Comparison of ENCODE assay signal across 1 cellular context in the genomic region with DNA sequence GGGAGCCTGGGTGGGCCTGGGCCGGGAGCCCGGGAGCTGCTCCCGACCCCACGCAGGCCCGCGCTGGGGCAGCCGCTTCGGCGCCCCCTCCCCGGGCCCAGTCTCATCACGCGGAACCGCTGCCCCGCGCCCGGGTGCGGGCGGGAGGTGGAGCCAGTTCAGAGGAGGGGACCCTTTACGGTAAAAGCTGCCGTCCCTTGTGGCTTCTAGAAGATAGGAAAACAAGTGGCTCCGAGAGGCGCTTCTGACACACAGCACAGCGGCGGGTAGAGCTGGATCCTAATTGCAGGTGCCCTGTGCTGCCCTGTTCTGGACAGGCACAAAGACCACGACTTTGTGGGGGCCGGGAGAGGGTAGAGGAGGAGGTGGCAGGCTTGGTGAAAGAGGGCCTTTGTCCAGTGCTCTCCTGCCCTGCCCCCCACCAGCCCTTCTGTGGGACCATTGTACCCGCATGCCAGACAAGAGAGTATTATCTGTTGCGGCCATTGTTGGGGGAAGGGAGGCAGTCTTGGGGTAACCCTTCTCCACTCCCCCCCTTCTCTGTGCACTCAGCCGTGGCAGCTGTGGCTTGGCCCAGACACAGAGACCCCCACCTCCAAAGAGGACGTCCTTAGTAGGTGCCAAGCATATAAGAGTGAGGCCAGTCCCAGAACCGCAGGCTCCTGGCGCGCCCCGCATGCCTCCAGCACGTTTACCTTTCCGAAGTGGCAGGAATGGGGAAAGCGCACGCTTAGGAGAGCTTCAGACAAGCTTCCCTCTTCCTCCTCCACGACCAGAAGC.
TF ChIP-seq lines count a peak whose summit lies in the region.

No MANE protein-coding gene starts in this region.

TF ChIP-seq in HepG2, 621 proteins besides CTCF, POLR2A, EP300 and RAD21 (continued from another document and continues in another):
- TF ChIP-seq, protein P1, sequence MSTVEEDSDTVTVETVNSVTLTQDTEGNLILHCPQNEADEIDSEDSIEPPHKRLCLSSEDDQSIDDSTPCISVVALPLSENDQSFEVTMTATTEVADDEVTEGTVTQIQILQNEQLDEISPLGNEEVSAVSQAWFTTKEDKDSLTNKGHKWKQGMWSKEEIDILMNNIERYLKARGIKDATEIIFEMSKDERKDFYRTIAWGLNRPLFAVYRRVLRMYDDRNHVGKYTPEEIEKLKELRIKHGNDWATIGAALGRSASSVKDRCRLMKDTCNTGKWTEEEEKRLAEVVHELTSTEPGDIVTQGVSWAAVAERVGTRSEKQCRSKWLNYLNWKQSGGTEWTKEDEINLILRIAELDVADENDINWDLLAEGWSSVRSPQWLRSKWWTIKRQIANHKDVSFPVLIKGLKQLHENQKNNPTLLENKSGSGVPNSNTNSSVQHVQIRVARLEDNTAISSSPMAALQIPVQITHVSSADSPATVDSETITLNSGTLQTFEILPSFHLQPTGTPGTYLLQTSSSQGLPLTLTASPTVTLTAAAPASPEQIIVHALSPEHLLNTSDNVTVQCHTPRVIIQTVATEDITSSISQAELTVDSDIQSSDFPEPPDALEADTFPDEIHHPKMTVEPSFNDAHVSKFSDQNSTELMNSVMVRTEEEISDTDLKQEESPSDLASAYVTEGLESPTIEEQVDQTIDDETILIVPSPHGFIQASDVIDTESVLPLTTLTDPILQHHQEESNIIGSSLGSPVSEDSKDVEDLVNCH (CRISPR knock-in tag; IDR thresholded peaks at IDR 0.05) = no peak
- TF ChIP-seq, protein P2, sequence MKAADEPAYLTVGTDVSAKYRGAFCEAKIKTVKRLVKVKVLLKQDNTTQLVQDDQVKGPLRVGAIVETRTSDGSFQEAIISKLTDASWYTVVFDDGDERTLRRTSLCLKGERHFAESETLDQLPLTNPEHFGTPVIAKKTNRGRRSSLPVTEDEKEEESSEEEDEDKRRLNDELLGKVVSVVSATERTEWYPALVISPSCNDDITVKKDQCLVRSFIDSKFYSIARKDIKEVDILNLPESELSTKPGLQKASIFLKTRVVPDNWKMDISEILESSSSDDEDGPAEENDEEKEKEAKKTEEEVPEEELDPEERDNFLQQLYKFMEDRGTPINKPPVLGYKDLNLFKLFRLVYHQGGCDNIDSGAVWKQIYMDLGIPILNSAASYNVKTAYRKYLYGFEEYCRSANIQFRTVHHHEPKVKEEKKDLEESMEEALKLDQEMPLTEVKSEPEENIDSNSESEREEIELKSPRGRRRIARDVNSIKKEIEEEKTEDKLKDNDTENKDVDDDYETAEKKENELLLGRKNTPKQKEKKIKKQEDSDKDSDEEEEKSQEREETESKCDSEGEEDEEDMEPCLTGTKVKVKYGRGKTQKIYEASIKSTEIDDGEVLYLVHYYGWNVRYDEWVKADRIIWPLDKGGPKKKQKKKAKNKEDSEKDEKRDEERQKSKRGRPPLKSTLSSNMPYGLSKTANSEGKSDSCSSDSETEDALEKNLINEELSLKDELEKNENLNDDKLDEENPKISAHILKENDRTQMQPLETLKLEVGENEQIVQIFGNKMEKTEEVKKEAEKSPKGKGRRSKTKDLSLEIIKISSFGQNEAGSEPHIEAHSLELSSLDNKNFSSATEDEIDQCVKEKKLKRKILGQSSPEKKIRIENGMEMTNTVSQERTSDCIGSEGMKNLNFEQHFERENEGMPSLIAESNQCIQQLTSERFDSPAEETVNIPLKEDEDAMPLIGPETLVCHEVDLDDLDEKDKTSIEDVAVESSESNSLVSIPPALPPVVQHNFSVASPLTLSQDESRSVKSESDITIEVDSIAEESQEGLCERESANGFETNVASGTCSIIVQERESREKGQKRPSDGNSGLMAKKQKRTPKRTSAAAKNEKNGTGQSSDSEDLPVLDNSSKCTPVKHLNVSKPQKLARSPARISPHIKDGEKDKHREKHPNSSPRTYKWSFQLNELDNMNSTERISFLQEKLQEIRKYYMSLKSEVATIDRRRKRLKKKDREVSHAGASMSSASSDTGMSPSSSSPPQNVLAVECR (CRISPR knock-in tag; IDR thresholded peaks at IDR 0.05; ENCODE audit: borderline replicate concordance) = no peak
- TF ChIP-seq, protein P3, sequence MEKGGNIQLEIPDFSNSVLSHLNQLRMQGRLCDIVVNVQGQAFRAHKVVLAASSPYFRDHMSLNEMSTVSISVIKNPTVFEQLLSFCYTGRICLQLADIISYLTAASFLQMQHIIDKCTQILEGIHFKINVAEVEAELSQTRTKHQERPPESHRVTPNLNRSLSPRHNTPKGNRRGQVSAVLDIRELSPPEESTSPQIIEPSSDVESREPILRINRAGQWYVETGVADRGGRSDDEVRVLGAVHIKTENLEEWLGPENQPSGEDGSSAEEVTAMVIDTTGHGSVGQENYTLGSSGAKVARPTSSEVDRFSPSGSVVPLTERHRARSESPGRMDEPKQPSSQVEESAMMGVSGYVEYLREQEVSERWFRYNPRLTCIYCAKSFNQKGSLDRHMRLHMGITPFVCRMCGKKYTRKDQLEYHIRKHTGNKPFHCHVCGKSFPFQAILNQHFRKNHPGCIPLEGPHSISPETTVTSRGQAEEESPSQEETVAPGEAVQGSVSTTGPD (CRISPR knock-in tag; IDR thresholded peaks at IDR 0.05) = peak; percentile 49; the same call in 1 of the 2 replicates
- TF ChIP-seq FOSL1 (CRISPR knock-in tag; IDR thresholded peaks at IDR 0.05; ENCODE audit: borderline replicate concordance) = no peak
- TF ChIP-seq ZNF562 (CRISPR knock-in tag; IDR thresholded peaks at IDR 0.05; ENCODE audit: borderline replicate concordance) = no peak
- TF ChIP-seq HCFC1 (IDR thresholded peaks at IDR 0.05; ENCODE audit: low read depth, low read length) = no peak
- no peak for TF ChIP-seq ZNF75D (CRISPR knock-in tag; IDR thresholded peaks at IDR 0.05; ENCODE audit: borderline replicate concordance)
- TF ChIP-seq, protein P4, sequence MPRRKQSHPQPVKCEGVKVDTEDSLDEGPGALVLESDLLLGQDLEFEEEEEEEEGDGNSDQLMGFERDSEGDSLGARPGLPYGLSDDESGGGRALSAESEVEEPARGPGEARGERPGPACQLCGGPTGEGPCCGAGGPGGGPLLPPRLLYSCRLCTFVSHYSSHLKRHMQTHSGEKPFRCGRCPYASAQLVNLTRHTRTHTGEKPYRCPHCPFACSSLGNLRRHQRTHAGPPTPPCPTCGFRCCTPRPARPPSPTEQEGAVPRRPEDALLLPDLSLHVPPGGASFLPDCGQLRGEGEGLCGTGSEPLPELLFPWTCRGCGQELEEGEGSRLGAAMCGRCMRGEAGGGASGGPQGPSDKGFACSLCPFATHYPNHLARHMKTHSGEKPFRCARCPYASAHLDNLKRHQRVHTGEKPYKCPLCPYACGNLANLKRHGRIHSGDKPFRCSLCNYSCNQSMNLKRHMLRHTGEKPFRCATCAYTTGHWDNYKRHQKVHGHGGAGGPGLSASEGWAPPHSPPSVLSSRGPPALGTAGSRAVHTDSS (CRISPR knock-in tag; conservative IDR thresholded peaks at IDR 0.05) = no peak
- peak; percentile 78 for TF ChIP-seq POLR2G (IDR thresholded peaks at IDR 0.05; ENCODE audit: low read depth, low read length)
- TF ChIP-seq ZNF674 (CRISPR knock-in tag; IDR thresholded peaks at IDR 0.05; ENCODE audit: low read depth) = no peak
- 0 out of 2 replicates have a peak, but pooled peaks have one; percentile 12 for TF ChIP-seq ZNF746 (CRISPR knock-in tag; IDR thresholded peaks at IDR 0.05)
- no peak for TF ChIP-seq ZNF225 (CRISPR knock-in tag; IDR thresholded peaks at IDR 0.05)
- TF ChIP-seq ZNF773 (CRISPR knock-in tag; IDR thresholded peaks at IDR 0.05; ENCODE audit: borderline replicate concordance) = no peak
- TF ChIP-seq ASH2L (IDR thresholded peaks at IDR 0.05; ENCODE audit: insufficient read length, low read depth, low read length) = no peak
- TF ChIP-seq ZMYM3 (CRISPR knock-in tag; IDR thresholded peaks at IDR 0.05) = peak; percentile 93
- no peak for TF ChIP-seq SPEN (CRISPR knock-in tag; IDR thresholded peaks at IDR 0.05; ENCODE audit: low read depth)
- peak; percentile 69; the same call in 1 of the 2 replicates for TF ChIP-seq KDM1A (CRISPR knock-in tag; IDR thresholded peaks at IDR 0.05)
- TF ChIP-seq, protein P5, sequence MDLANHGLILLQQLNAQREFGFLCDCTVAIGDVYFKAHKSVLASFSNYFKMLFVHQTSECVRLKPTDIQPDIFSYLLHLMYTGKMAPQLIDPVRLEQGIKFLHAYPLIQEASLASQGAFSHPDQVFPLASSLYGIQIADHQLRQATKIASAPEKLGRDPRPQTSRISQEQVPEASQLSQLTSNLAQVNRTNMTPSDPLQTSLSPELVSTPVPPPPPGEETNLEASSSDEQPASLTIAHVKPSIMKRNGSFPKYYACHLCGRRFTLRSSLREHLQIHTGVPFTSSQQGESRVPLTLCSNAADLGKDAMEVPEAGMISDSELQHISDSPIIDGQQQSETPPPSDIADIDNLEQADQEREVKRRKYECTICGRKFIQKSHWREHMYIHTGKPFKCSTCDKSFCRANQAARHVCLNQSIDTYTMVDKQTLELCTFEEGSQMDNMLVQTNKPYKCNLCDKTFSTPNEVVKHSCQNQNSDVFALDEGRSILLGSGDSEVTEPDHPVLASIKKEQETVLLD (CRISPR knock-in tag; IDR thresholded peaks at IDR 0.05; ENCODE audit: low read depth) = no peak
- TF ChIP-seq, protein P6, sequence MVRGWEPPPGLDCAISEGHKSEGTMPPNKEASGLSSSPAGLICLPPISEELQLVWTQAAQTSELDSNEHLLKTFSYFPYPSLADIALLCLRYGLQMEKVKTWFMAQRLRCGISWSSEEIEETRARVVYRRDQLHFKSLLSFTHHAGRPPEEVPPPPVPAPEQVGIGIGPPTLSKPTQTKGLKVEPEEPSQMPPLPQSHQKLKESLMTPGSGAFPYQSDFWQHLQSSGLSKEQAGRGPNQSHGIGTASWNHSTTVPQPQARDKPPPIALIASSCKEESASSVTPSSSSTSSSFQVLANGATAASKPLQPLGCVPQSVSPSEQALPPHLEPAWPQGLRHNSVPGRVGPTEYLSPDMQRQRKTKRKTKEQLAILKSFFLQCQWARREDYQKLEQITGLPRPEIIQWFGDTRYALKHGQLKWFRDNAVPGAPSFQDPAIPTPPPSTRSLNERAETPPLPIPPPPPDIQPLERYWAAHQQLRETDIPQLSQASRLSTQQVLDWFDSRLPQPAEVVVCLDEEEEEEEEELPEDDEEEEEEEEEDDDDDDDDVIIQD (CRISPR knock-in tag; IDR thresholded peaks at IDR 0.05; ENCODE audit: low read depth) = no peak
- TF ChIP-seq NR1H2 (CRISPR knock-in tag; IDR thresholded peaks at IDR 0.05; ENCODE audit: borderline replicate concordance, low read depth) = 0 out of 2 replicates have a peak, but pooled peaks have one; percentile 32
- TF ChIP-seq MBNL3 (CRISPR knock-in tag; conservative IDR thresholded peaks at IDR 0.05) = no peak
- TF ChIP-seq ZNF761 (CRISPR knock-in tag; conservative IDR thresholded peaks at IDR 0.05) = no peak
- TF ChIP-seq MTA1 (CRISPR knock-in tag; IDR thresholded peaks at IDR 0.05; ENCODE audit: borderline replicate concordance) = no peak; the same call in 1 of the 2 replicates
- no peak for TF ChIP-seq TAF15 (IDR thresholded peaks at IDR 0.05; ENCODE audit: low read depth, low read length, poor library complexity, severe bottlenecking)
- no peak for TF ChIP-seq ZNF550 (CRISPR knock-in tag; IDR thresholded peaks at IDR 0.05; ENCODE audit: borderline replicate concordance)
- TF ChIP-seq, protein P7, sequence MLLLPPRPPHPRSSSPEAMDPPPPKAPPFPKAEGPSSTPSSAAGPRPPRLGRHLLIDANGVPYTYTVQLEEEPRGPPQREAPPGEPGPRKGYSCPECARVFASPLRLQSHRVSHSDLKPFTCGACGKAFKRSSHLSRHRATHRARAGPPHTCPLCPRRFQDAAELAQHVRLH (CRISPR knock-in tag; IDR thresholded peaks at IDR 0.05; ENCODE audit: borderline replicate concordance, low read depth) = peak; percentile 87
- TF ChIP-seq ZNF780A (CRISPR knock-in tag; IDR thresholded peaks at IDR 0.05) = no peak
- TF ChIP-seq MED8 (CRISPR knock-in tag; IDR thresholded peaks at IDR 0.05; ENCODE audit: insufficient replicate concordance) = peak; percentile 36
- peak; percentile 28 for TF ChIP-seq FOSL2 (CRISPR knock-in tag; IDR thresholded peaks at IDR 0.05)
- peak; percentile 50; the same call in 1 of the 2 replicates for TF ChIP-seq GATA4 (IDR thresholded peaks at IDR 0.05; ENCODE audit: borderline replicate concordance, low read depth)
- TF ChIP-seq, protein P8, sequence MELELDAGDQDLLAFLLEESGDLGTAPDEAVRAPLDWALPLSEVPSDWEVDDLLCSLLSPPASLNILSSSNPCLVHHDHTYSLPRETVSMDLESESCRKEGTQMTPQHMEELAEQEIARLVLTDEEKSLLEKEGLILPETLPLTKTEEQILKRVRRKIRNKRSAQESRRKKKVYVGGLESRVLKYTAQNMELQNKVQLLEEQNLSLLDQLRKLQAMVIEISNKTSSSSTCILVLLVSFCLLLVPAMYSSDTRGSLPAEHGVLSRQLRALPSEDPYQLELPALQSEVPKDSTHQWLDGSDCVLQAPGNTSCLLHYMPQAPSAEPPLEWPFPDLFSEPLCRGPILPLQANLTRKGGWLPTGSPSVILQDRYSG (CRISPR knock-in tag; IDR thresholded peaks at IDR 0.05) = no peak
- TF ChIP-seq ZNF501 (CRISPR knock-in tag; IDR thresholded peaks at IDR 0.05) = no peak
- TF ChIP-seq ZSCAN21 (CRISPR knock-in tag; IDR thresholded peaks at IDR 0.05; ENCODE audit: borderline replicate concordance) = no peak
- TF ChIP-seq MBD4 (IDR thresholded peaks at IDR 0.05; ENCODE audit: borderline replicate concordance, low read length) = no peak
- TF ChIP-seq, protein P9, sequence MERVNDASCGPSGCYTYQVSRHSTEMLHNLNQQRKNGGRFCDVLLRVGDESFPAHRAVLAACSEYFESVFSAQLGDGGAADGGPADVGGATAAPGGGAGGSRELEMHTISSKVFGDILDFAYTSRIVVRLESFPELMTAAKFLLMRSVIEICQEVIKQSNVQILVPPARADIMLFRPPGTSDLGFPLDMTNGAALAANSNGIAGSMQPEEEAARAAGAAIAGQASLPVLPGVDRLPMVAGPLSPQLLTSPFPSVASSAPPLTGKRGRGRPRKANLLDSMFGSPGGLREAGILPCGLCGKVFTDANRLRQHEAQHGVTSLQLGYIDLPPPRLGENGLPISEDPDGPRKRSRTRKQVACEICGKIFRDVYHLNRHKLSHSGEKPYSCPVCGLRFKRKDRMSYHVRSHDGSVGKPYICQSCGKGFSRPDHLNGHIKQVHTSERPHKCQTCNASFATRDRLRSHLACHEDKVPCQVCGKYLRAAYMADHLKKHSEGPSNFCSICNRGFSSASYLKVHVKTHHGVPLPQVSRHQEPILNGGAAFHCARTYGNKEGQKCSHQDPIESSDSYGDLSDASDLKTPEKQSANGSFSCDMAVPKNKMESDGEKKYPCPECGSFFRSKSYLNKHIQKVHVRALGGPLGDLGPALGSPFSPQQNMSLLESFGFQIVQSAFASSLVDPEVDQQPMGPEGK (CRISPR knock-in tag; IDR thresholded peaks at IDR 0.05) = peak; percentile 84
- TF ChIP-seq, protein P10, sequence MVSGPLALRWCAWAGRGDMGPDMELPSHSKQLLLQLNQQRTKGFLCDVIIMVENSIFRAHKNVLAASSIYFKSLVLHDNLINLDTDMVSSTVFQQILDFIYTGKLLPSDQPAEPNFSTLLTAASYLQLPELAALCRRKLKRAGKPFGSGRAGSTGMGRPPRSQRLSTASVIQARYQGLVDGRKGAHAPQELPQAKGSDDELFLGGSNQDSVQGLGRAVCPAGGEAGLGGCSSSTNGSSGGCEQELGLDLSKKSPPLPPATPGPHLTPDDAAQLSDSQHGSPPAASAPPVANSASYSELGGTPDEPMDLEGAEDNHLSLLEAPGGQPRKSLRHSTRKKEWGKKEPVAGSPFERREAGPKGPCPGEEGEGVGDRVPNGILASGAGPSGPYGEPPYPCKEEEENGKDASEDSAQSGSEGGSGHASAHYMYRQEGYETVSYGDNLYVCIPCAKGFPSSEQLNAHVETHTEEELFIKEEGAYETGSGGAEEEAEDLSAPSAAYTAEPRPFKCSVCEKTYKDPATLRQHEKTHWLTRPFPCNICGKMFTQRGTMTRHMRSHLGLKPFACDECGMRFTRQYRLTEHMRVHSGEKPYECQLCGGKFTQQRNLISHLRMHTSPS (CRISPR knock-in tag; IDR thresholded peaks at IDR 0.05; ENCODE audit: low read depth) = peak; percentile 72; the same call in 1 of the 2 replicates
- TF ChIP-seq, protein P11, sequence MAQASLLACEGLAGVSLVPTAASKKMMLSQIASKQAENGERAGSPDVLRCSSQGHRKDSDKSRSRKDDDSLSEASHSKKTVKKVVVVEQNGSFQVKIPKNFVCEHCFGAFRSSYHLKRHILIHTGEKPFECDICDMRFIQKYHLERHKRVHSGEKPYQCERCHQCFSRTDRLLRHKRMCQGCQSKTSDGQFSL (CRISPR knock-in tag; IDR thresholded peaks at IDR 0.05) = 0 out of 2 replicates have a peak, but pooled peaks have one; percentile 64
